8 cellular contexts compared by ENCODE assay signal in genomic region chr5:144205141-144205551, GRCh38. TPM values are rescaled to one million over a fixed set of nuclear protein-coding genes. Genes with fewer than 3 reads are reported as not detected.
DNase-seq lines count a peak whose midpoint lies in the region; ATAC-seq, FAIRE-seq and TF ChIP-seq lines count a peak whose summit lies in the region.

No MANE protein-coding gene starts in this region.

- intact Hi-C loops in endothelial cell of umbilical vein (cut with micrococcal nuclease), result loop anchor here (2.0 to 10.0 kb wide), 2 partner anchors 186 to 260 kb away; no protein-coding TSS in a partner anchor

- no peak for ATAC-seq in HG02759 (IDR thresholded peaks at IDR 0.05; ENCODE audit: unreplicated experiment)

- in situ Hi-C loops in GM13976 (cut with MboI; ENCODE audit: low sequenced_read_pairs, unreplicated experiment), result loop anchor here (25.0 kb wide), 2 partner anchors 1032 to 1607 kb away; no protein-coding TSS in a partner anchor

- H3K36me3 ChIP-seq in endothelial cell of umbilical vein (ENCODE audit: control insufficient read depth in 2 of 2, extremely low read depth in 1 of 2, insufficient read depth in 2 of 2, low read length in 2 of 2), result no peaks in the 10 kb centered on the region
- no peaks in the 10 kb centered on the region for H3K36me3 ChIP-seq in neuron (ENCODE audit: insufficient read depth, low read length)

- no TSS peak for BruUV-seq in endothelial cell of umbilical vein (replicated peaks; lab: Mats Ljungman, UMichigan)

- TF ChIP-seq POLR2A in endothelial cell of umbilical vein (IDR thresholded peaks at IDR 0.05; ENCODE audit: low read depth, low read length), result no peak

- H4K20me1 ChIP-seq in endothelial cell of umbilical vein (replicated peaks; ENCODE audit: control insufficient read depth, extremely low read depth, insufficient read depth, low read length), result no peaks in the 10 kb centered on the region

- H3K9me3 ChIP-seq in endothelial cell of umbilical vein (replicated peaks; ENCODE audit: control insufficient read depth, insufficient read depth, low read length) (no peaks in the 10 kb centered on the region), neuron (ENCODE audit: low read length) (no peaks in the 10 kb centered on the region)

- no peak overlapping the region for H3K27ac ChIP-seq in endothelial cell of umbilical vein (ENCODE audit: insufficient read depth, low read depth, low read length)

- POLR2A ChIA-PET in endothelial cell of umbilical vein (lab: Charles Lee), result no interaction called here

- H3K9ac ChIP-seq in endothelial cell of umbilical vein (replicated peaks; ENCODE audit: extremely low read depth, insufficient read depth, low read length), result peak overlapping the region; percentile 48

- H3K27me3 ChIP-seq in endothelial cell of umbilical vein (ENCODE audit: control insufficient read depth in 2 of 2, insufficient read depth in 2 of 2, low read length in 2 of 2) (no peaks in the 10 kb centered on the region), neuron (ENCODE audit: insufficient read depth, low read length) (peaks cover 18% of the 10 kb centered on the region)

- dilution Hi-C loops in endothelial cell of umbilical vein (cut with MboI; ENCODE audit: extremely low pct_ligation_motif_present, low sequenced_read_pairs), result no loop called here

- DNase-seq in COLO668 (lab: John Stamatoyannopoulos, UW; ENCODE audit: unreplicated experiment), result peak; percentile 77
- DNase-seq in NCI-H2227 (lab: John Stamatoyannopoulos, UW; ENCODE audit: unreplicated experiment), result peak; percentile 52
- DNase-seq in endothelial cell of umbilical vein (ENCODE audit: low read depth, low spot score), result peak; percentile 46
- no peak for DNase-seq in HPDE6-E6E7 (ENCODE audit: extremely low spot score)
- no peak for DNase-seq in stimulated activated CD8-positive, alpha-beta memory T cell treated with anti-CD3 and anti-CD28 coated beads, Interleukin-4, amount 100 ng/mL, for 48 hours
- no peak for DNase-seq in GM13976 (ENCODE audit: low spot score)

- CTCF ChIA-PET in endothelial cell of umbilical vein (lab: Charles Lee), result interaction anchor here (0.7 to 4.9 kb wide), 18 partner anchors 12 to 1925 kb away, joined by 3 to 103 read pairs (median 8); no protein-coding TSS in a partner anchor

- peaks cover 9% of the 10 kb centered on the region for H3K4me1 ChIP-seq in endothelial cell of umbilical vein (ENCODE audit: control insufficient read depth, extremely low read depth, insufficient read depth, low read length)
- peaks cover 2% of the 10 kb centered on the region for H3K4me1 ChIP-seq in neuron (ENCODE audit: insufficient read depth, low read length)

- peak; percentile 42 for FAIRE-seq in endothelial cell of umbilical vein (lab: Jason Lieb, UNC)

- no peak for TF ChIP-seq CTCF in endothelial cell of umbilical vein (IDR thresholded peaks at IDR 0.05; ENCODE audit: extremely low read depth in 1 of 2, insufficient read depth in 1 of 2, low read depth in 1 of 2, low read length in 2 of 2)
- no peak for TF ChIP-seq CTCF in GM13976 (IDR thresholded peaks at IDR 0.05; ENCODE audit: borderline replicate concordance, control extremely low read depth, extremely low read depth, insufficient read depth, missing control alignments)

- H3K79me2 ChIP-seq in endothelial cell of umbilical vein (ENCODE audit: control insufficient read depth, insufficient read depth, low read length), result no peaks in the 10 kb centered on the region

- H2AFZ ChIP-seq in endothelial cell of umbilical vein (ENCODE audit: low read depth, low read length) (peak overlapping the region; percentile 56), neuron (ENCODE audit: low read depth, low read length) (no peak overlapping the region)

- no peaks in the 10 kb centered on the region for H3K9me1 ChIP-seq in endothelial cell of umbilical vein (replicated peaks; ENCODE audit: control insufficient read depth, extremely low read depth, insufficient read depth, low read length)

- peak overlapping the region; percentile 73 for H3K4me2 ChIP-seq in endothelial cell of umbilical vein (ENCODE audit: insufficient read depth, low read length)

- H3K4me3 ChIP-seq in endothelial cell of umbilical vein (replicated peaks in 1 of 3; ENCODE audit: insufficient read depth in 1 of 3, low read depth in 1 of 3, low read length in 3 of 3) (peak overlapping the region; percentile 3 to 54 (median 31)), neuron (ENCODE audit: low read length) (peak overlapping the region; percentile 32)

TF ChIP-seq in endothelial cell of umbilical vein, 7 proteins besides CTCF, POLR2A, EP300 and RAD21:
- TF ChIP-seq MYC (IDR thresholded peaks at IDR 0.05; ENCODE audit: low read depth, low read length), result no peak
- no peak for TF ChIP-seq FOS (IDR thresholded peaks at IDR 0.05; ENCODE audit: borderline replicate concordance, insufficient read depth, low read length)
- TF ChIP-seq GATA2 (IDR thresholded peaks at IDR 0.05; ENCODE audit: insufficient read depth, insufficient read length, low read depth, low read length), result no peak
- no peak for TF ChIP-seq MAX (IDR thresholded peaks at IDR 0.05; ENCODE audit: insufficient read depth, insufficient read length)
- TF ChIP-seq POLR2AphosphoS5 (IDR thresholded peaks at IDR 0.05; ENCODE audit: insufficient read depth, low read depth, low read length), result no peak
- no peak for TF ChIP-seq EZH2 (IDR thresholded peaks at IDR 0.05; ENCODE audit: borderline replicate concordance, low read depth, low read length, severe bottlenecking)
- no peak for TF ChIP-seq JUN (IDR thresholded peaks at IDR 0.05; ENCODE audit: borderline replicate concordance, insufficient read depth, insufficient read length, low read depth)

RNA-seq across cellular contexts. Expression of gene KCTD16, which starts 34.5 kb away (rescaled TPM):
- total RNA-seq in endothelial cell of umbilical vein, result 0.30 and 0.49 TPM in 2 replicates
- polyA plus RNA-seq in endothelial cell of umbilical vein, result 0.13 and 0.21 TPM in 2 replicates
- 0.14 and 0.25 TPM in 2 replicates for polyA plus RNA-seq in endothelial cell of umbilical vein (2011; cell fraction: cytosol; rRNA removed)
- 0.55 and 0.76 TPM in 2 replicates for polyA plus RNA-seq in endothelial cell of umbilical vein (2011; cell fraction: nucleus; rRNA removed)
- polyA plus RNA-seq in endothelial cell of umbilical vein (2012), result 0.52 and 0.83 TPM in 2 replicates
- polyA minus RNA-seq in endothelial cell of umbilical vein, result 1.3 and 2.0 TPM in 2 replicates
- polyA minus RNA-seq in endothelial cell of umbilical vein (2011; cell fraction: cytosol; rRNA and poly(A)+ RNA removed), result not detected
- 3.7 and 4.2 TPM in 2 replicates for polyA minus RNA-seq in endothelial cell of umbilical vein (2011; cell fraction: nucleus; rRNA and poly(A)+ RNA removed)

RNA-seq across cellular contexts. Expression of gene YIPF5, which starts 34.7 kb away (rescaled TPM):
- total RNA-seq in endothelial cell of umbilical vein, result 73.7 and 90.0 TPM in 2 replicates
- polyA plus RNA-seq in endothelial cell of umbilical vein, result 78.7 and 82.7 TPM in 2 replicates
- polyA plus RNA-seq in endothelial cell of umbilical vein (2011; cell fraction: cytosol; rRNA removed), result 66.0 and 69.5 TPM in 2 replicates
- 42.0 and 58.0 TPM in 2 replicates for polyA plus RNA-seq in endothelial cell of umbilical vein (2011; cell fraction: nucleus; rRNA removed)
- polyA plus RNA-seq in endothelial cell of umbilical vein (2012), result 106 and 124 TPM in 2 replicates
- polyA minus RNA-seq in endothelial cell of umbilical vein, result 136 and 172 TPM in 2 replicates
- 24.1 TPM for polyA minus RNA-seq in endothelial cell of umbilical vein (2011; cell fraction: cytosol; rRNA and poly(A)+ RNA removed)
- 56.3 and 60.3 TPM in 2 replicates for polyA minus RNA-seq in endothelial cell of umbilical vein (2011; cell fraction: nucleus; rRNA and poly(A)+ RNA removed)

Comparison
In these comparisons a context has a peak if more than half of its experiments do, and no peak if none do; other contexts are left out.
1. DNase-seq: peak in COLO668 (single experiment), NCI-H2227 (single experiment) and endothelial cell of umbilical vein (single experiment); none in HPDE6-E6E7 (single experiment), stimulated activated CD8-positive, alpha-beta memory T cell treated with anti-CD3 and anti-CD28 coated beads, Interleukin-4, amount 100 ng/mL, for 48 hours (single experiment) and GM13976 (single experiment).